1 cellular context compared by ENCODE assay signal in the genomic region with DNA sequence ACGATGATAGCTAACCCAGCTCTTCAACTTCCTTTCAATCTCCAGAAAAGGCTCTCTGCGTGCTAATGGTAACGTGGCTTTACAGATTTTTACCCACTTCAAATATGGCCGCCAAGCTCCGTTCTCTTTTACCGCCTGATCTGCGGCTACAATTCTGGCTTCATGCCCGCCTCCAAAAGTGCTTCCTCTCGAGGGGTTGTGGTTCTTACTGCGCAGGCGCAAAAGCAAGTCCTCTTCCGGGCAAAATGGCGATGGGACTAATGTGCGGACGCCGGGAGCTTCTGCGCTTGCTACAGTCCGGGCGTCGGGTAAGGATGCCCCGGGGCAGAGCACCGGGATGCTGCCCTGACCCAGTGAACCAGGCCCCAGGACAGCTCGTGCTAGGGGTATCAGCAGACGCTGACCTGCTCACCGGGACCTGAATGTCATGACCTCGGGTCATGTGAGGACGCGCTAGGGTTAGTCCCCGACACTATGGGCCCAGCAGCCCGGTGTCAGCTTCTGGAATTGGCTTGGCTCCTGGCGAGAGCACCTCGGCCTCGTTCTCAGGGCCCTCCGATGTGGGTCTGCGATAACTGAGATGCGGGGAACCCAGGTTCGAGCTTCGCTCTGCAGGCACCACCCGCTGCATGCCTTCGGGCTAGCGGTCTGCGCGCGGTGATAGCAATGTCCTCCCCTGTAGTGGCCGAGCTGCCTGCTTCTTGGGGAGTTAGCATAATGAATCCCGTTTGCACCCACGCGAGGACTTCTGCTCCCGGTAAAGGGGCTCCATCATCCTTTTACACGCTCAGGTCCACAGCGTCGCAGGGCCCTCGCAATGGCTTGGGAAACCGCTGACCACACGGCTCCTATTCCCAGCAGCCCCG.
TF ChIP-seq lines count a peak whose summit lies in the region.

A gene (plus strand): TSS at position 232 of the 866 bp plus-strand sequence. CDS start 14 bp downstream, at position 246.

TF ChIP-seq in HepG2, 621 proteins besides CTCF, POLR2A, EP300 and RAD21 (continued from another document and continues in another):
- TF ChIP-seq, protein P1, sequence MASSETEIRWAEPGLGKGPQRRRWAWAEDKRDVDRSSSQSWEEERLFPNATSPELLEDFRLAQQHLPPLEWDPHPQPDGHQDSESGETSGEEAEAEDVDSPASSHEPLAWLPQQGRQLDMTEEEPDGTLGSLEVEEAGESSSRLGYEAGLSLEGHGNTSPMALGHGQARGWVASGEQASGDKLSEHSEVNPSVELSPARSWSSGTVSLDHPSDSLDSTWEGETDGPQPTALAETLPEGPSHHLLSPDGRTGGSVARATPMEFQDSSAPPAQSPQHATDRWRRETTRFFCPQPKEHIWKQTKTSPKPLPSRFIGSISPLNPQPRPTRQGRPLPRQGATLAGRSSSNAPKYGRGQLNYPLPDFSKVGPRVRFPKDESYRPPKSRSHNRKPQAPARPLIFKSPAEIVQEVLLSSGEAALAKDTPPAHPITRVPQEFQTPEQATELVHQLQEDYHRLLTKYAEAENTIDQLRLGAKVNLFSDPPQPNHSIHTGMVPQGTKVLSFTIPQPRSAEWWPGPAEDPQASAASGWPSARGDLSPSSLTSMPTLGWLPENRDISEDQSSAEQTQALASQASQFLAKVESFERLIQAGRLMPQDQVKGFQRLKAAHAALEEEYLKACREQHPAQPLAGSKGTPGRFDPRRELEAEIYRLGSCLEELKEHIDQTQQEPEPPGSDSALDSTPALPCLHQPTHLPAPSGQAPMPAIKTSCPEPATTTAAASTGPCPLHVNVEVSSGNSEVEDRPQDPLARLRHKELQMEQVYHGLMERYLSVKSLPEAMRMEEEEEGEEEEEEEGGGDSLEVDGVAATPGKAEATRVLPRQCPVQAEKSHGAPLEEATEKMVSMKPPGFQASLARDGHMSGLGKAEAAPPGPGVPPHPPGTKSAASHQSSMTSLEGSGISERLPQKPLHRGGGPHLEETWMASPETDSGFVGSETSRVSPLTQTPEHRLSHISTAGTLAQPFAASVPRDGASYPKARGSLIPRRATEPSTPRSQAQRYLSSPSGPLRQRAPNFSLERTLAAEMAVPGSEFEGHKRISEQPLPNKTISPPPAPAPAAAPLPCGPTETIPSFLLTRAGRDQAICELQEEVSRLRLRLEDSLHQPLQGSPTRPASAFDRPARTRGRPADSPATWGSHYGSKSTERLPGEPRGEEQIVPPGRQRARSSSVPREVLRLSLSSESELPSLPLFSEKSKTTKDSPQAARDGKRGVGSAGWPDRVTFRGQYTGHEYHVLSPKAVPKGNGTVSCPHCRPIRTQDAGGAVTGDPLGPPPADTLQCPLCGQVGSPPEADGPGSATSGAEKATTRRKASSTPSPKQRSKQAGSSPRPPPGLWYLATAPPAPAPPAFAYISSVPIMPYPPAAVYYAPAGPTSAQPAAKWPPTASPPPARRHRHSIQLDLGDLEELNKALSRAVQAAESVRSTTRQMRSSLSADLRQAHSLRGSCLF (CRISPR knock-in tag; IDR thresholded peaks at IDR 0.05; ENCODE audit: borderline replicate concordance): peak; percentile 57
- TF ChIP-seq ZNF737 (CRISPR knock-in tag; IDR thresholded peaks at IDR 0.05; ENCODE audit: borderline replicate concordance) (peak; percentile 98), SP2 (CRISPR knock-in tag; IDR thresholded peaks at IDR 0.05) (peak; percentile 67; the same call in 1 of the 2 replicates), IKZF1 (IDR thresholded peaks at IDR 0.05) (no peak), ZNF274 (CRISPR knock-in tag; IDR thresholded peaks at IDR 0.05) (peak; percentile 89), ZNF652 (CRISPR knock-in tag; IDR thresholded peaks at IDR 0.05; ENCODE audit: borderline replicate concordance, low read depth) (peak; percentile 58; the same call in 1 of the 2 replicates), TAF15 (IDR thresholded peaks at IDR 0.05; ENCODE audit: low read depth, low read length, poor library complexity, severe bottlenecking) (peak; percentile 95), ZNF354B (CRISPR knock-in tag; IDR thresholded peaks at IDR 0.05) (0 out of 2 replicates have a peak, but pooled peaks have one; percentile 19), ZNF33B (CRISPR knock-in tag; IDR thresholded peaks at IDR 0.05) (peak; percentile 94; the same call in 1 of the 2 replicates), GTF2F1 (IDR thresholded peaks at IDR 0.05; ENCODE audit: low read length) (no peak), ZNF484 (CRISPR knock-in tag; IDR thresholded peaks at IDR 0.05; ENCODE audit: borderline replicate concordance, low read depth) (peak; percentile 91; the same call in 1 of the 2 replicates), KLF12 (CRISPR knock-in tag; IDR thresholded peaks at IDR 0.05; ENCODE audit: borderline replicate concordance) (peak; percentile 56), ZNF83 (CRISPR knock-in tag; IDR thresholded peaks at IDR 0.05; ENCODE audit: borderline replicate concordance) (peak; percentile 55), FOXP1 (IDR thresholded peaks at IDR 0.05) (no peak), FOXP1 (CRISPR knock-in tag; IDR thresholded peaks at IDR 0.05) (no peak), IRX3 (CRISPR knock-in tag; IDR thresholded peaks at IDR 0.05; ENCODE audit: borderline replicate concordance, low read depth) (peak; percentile 96; the same call in 1 of the 2 replicates), SIN3B (IDR thresholded peaks at IDR 0.05; ENCODE audit: low read length) (peak; percentile 63), BORCS8-MEF2B (CRISPR knock-in tag; IDR thresholded peaks at IDR 0.05) (peak; percentile 94), ZNF138 (CRISPR knock-in tag; IDR thresholded peaks at IDR 0.05; ENCODE audit: low read depth) (peak; percentile 98), ZC3H13 (CRISPR knock-in tag; IDR thresholded peaks at IDR 0.05) (peak; percentile 96), MTF1 (CRISPR knock-in tag; IDR thresholded peaks at IDR 0.05) (peak; percentile 68), HDAC6 (IDR thresholded peaks at IDR 0.05; ENCODE audit: low read depth, low read length) (0 out of 2 replicates have a peak, but pooled peaks have one; percentile 33), LCORL (IDR thresholded peaks at IDR 0.05) (peak; percentile 96), LCORL (CRISPR knock-in tag; IDR thresholded peaks at IDR 0.05) (peak; percentile 95), RXRA (CRISPR knock-in tag; IDR thresholded peaks at IDR 0.05) (peak; percentile 100), PTBP1 (IDR thresholded peaks at IDR 0.05; ENCODE audit: low read depth, low read length, poor library complexity, severe bottlenecking) (peak; percentile 95), ZNF788 (CRISPR knock-in tag; IDR thresholded peaks at IDR 0.05; ENCODE audit: borderline replicate concordance) (peak; percentile 93), AGO1 (IDR thresholded peaks at IDR 0.05; ENCODE audit: low read depth, low read length, poor library complexity, severe bottlenecking) (peak; percentile 81), ZNF713 (CRISPR knock-in tag; IDR thresholded peaks at IDR 0.05) (no peak)
- TF ChIP-seq, protein P2, sequence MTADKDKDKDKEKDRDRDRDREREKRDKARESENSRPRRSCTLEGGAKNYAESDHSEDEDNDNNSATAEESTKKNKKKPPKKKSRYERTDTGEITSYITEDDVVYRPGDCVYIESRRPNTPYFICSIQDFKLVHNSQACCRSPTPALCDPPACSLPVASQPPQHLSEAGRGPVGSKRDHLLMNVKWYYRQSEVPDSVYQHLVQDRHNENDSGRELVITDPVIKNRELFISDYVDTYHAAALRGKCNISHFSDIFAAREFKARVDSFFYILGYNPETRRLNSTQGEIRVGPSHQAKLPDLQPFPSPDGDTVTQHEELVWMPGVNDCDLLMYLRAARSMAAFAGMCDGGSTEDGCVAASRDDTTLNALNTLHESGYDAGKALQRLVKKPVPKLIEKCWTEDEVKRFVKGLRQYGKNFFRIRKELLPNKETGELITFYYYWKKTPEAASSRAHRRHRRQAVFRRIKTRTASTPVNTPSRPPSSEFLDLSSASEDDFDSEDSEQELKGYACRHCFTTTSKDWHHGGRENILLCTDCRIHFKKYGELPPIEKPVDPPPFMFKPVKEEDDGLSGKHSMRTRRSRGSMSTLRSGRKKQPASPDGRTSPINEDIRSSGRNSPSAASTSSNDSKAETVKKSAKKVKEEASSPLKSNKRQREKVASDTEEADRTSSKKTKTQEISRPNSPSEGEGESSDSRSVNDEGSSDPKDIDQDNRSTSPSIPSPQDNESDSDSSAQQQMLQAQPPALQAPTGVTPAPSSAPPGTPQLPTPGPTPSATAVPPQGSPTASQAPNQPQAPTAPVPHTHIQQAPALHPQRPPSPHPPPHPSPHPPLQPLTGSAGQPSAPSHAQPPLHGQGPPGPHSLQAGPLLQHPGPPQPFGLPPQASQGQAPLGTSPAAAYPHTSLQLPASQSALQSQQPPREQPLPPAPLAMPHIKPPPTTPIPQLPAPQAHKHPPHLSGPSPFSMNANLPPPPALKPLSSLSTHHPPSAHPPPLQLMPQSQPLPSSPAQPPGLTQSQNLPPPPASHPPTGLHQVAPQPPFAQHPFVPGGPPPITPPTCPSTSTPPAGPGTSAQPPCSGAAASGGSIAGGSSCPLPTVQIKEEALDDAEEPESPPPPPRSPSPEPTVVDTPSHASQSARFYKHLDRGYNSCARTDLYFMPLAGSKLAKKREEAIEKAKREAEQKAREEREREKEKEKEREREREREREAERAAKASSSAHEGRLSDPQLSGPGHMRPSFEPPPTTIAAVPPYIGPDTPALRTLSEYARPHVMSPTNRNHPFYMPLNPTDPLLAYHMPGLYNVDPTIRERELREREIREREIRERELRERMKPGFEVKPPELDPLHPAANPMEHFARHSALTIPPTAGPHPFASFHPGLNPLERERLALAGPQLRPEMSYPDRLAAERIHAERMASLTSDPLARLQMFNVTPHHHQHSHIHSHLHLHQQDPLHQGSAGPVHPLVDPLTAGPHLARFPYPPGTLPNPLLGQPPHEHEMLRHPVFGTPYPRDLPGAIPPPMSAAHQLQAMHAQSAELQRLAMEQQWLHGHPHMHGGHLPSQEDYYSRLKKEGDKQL (CRISPR knock-in tag; IDR thresholded peaks at IDR 0.05; ENCODE audit: low read depth): peak; percentile 18; the same call in 1 of the 2 replicates
- TF ChIP-seq, protein P3, sequence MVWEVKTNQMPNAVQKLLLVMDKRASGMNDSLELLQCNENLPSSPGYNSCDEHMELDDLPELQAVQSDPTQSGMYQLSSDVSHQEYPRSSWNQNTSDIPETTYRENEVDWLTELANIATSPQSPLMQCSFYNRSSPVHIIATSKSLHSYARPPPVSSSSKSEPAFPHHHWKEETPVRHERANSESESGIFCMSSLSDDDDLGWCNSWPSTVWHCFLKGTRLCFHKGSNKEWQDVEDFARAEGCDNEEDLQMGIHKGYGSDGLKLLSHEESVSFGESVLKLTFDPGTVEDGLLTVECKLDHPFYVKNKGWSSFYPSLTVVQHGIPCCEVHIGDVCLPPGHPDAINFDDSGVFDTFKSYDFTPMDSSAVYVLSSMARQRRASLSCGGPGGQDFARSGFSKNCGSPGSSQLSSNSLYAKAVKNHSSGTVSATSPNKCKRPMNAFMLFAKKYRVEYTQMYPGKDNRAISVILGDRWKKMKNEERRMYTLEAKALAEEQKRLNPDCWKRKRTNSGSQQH (CRISPR knock-in tag; IDR thresholded peaks at IDR 0.05; ENCODE audit: low read depth): peak; percentile 96
- TF ChIP-seq, protein P4, sequence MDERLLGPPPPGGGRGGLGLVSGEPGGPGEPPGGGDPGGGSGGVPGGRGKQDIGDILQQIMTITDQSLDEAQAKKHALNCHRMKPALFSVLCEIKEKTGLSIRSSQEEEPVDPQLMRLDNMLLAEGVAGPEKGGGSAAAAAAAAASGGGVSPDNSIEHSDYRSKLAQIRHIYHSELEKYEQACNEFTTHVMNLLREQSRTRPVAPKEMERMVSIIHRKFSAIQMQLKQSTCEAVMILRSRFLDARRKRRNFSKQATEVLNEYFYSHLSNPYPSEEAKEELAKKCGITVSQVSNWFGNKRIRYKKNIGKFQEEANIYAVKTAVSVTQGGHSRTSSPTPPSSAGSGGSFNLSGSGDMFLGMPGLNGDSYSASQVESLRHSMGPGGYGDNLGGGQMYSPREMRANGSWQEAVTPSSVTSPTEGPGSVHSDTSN (CRISPR knock-in tag; IDR thresholded peaks at IDR 0.05): no peak
- TF ChIP-seq, protein P5, sequence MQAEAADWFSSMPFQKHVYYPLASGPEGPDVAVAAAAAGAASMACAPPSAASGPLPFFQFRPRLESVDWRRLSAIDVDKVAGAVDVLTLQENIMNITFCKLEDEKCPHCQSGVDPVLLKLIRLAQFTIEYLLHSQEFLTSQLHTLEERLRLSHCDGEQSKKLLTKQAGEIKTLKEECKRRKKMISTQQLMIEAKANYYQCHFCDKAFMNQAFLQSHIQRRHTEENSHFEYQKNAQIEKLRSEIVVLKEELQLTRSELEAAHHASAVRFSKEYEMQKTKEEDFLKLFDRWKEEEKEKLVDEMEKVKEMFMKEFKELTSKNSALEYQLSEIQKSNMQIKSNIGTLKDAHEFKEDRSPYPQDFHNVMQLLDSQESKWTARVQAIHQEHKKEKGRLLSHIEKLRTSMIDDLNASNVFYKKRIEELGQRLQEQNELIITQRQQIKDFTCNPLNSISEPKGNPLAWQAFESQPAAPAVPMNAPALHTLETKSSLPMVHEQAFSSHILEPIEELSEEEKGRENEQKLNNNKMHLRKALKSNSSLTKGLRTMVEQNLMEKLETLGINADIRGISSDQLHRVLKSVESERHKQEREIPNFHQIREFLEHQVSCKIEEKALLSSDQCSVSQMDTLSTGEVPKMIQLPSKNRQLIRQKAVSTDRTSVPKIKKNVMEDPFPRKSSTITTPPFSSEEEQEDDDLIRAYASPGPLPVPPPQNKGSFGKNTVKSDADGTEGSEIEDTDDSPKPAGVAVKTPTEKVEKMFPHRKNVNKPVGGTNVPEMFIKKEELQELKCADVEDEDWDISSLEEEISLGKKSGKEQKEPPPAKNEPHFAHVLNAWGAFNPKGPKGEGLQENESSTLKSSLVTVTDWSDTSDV (CRISPR knock-in tag; IDR thresholded peaks at IDR 0.05): peak; percentile 100
- TF ChIP-seq, protein P6, sequence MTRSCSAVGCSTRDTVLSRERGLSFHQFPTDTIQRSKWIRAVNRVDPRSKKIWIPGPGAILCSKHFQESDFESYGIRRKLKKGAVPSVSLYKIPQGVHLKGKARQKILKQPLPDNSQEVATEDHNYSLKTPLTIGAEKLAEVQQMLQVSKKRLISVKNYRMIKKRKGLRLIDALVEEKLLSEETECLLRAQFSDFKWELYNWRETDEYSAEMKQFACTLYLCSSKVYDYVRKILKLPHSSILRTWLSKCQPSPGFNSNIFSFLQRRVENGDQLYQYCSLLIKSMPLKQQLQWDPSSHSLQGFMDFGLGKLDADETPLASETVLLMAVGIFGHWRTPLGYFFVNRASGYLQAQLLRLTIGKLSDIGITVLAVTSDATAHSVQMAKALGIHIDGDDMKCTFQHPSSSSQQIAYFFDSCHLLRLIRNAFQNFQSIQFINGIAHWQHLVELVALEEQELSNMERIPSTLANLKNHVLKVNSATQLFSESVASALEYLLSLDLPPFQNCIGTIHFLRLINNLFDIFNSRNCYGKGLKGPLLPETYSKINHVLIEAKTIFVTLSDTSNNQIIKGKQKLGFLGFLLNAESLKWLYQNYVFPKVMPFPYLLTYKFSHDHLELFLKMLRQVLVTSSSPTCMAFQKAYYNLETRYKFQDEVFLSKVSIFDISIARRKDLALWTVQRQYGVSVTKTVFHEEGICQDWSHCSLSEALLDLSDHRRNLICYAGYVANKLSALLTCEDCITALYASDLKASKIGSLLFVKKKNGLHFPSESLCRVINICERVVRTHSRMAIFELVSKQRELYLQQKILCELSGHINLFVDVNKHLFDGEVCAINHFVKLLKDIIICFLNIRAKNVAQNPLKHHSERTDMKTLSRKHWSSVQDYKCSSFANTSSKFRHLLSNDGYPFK (CRISPR knock-in tag; IDR thresholded peaks at IDR 0.05; ENCODE audit: borderline replicate concordance): peak; percentile 97
- TF ChIP-seq, protein P7, sequence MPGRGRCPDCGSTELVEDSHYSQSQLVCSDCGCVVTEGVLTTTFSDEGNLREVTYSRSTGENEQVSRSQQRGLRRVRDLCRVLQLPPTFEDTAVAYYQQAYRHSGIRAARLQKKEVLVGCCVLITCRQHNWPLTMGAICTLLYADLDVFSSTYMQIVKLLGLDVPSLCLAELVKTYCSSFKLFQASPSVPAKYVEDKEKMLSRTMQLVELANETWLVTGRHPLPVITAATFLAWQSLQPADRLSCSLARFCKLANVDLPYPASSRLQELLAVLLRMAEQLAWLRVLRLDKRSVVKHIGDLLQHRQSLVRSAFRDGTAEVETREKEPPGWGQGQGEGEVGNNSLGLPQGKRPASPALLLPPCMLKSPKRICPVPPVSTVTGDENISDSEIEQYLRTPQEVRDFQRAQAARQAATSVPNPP (CRISPR knock-in tag; IDR thresholded peaks at IDR 0.05): no peak; the same call in 1 of the 2 replicates
